8 cellular contexts compared by ENCODE assay signal in genomic region chr2:209556354-209556961, GRCh38.
A peak's percentile ranks its signal among the peaks of the same experiment; 100 is the strongest.
DNase-seq lines count a peak whose midpoint lies in the region; ATAC-seq and TF ChIP-seq lines count a peak whose summit lies in the region.

No MANE protein-coding gene starts in this region.

- no peaks in the 10 kb centered on the region for H3K27me3 Mint-ChIP-seq in WTC11 (ENCODE audit: low read depth)
- H3K27me3 Mint-ChIP-seq in activated CD4-positive, alpha-beta memory T cell treated with anti-CD3 and anti-CD28 coated beads for 36 hours: no peaks in the 10 kb centered on the region

- H3K36me3 Mint-ChIP-seq in WTC11: no peaks in the 10 kb centered on the region
- H3K36me3 Mint-ChIP-seq in activated CD4-positive, alpha-beta memory T cell treated with anti-CD3 and anti-CD28 coated beads for 36 hours: no peaks in the 10 kb centered on the region

- POLR2A ChIA-PET in WTC11 (lab: Charles Lee): interaction anchor here (0.7 kb wide), 1 partner anchor 222 kb away, joined by 5 read pairs; no protein-coding TSS in a partner anchor
- POLR2A ChIA-PET in activated CD4-positive, alpha-beta memory T cell treated with anti-CD3 and anti-CD28 coated beads for 36 hours (lab: Charles Lee): no interaction called here

- intact Hi-C loops in activated CD4-positive, alpha-beta memory T cell treated with anti-CD3 and anti-CD28 coated beads for 36 hours (cut with micrococcal nuclease): no loop called here

- CTCF ChIA-PET in WTC11 (lab: Charles Lee): interaction anchor here (0.6 to 1.7 kb wide), 4 partner anchors 23 to 226 kb away, joined by 3 to 5 read pairs (median 4); no protein-coding TSS in a partner anchor
- CTCF ChIA-PET in activated CD4-positive, alpha-beta memory T cell treated with anti-CD3 and anti-CD28 coated beads for 36 hours (lab: Charles Lee): interaction anchor here (0.7 kb wide), 1 partner anchor 93 kb away, joined by 4 read pairs; no protein-coding TSS in a partner anchor

- DNase-seq in COR-L47 (lab: John Stamatoyannopoulos, UW): peak; percentile 63
- peak; percentile 23 for DNase-seq in HT1080 (ENCODE audit: low read depth)
- DNase-seq in WTC11 (ENCODE audit: low spot score): no peak
- DNase-seq in kidney glomerular epithelial cell (lab: John Stamatoyannopoulos, UW): peak; percentile 41
- DNase-seq in hippocampal formation (lab: John Stamatoyannopoulos, UW): no peak
- no peak for DNase-seq in activated CD4-positive, alpha-beta memory T cell treated with anti-CD3 and anti-CD28 coated beads for 36 hours

- H3K4me1 Mint-ChIP-seq in WTC11: no peaks in the 10 kb centered on the region
- H3K4me1 Mint-ChIP-seq in activated CD4-positive, alpha-beta memory T cell treated with anti-CD3 and anti-CD28 coated beads for 36 hours (ENCODE audit: low read depth): no peaks in the 10 kb centered on the region

- H3K9me3 Mint-ChIP-seq in WTC11: no peaks in the 10 kb centered on the region
- H3K9me3 Mint-ChIP-seq in activated CD4-positive, alpha-beta memory T cell treated with anti-CD3 and anti-CD28 coated beads for 36 hours: no peaks in the 10 kb centered on the region

- ATAC-seq in GM19395 (IDR thresholded peaks at IDR 0.05; ENCODE audit: unreplicated experiment): peak; percentile 81
- peak; percentile 80 for ATAC-seq in WTC11
- no peak for ATAC-seq in HG03095 (IDR thresholded peaks at IDR 0.05; ENCODE audit: unreplicated experiment)

- H3K4me3 Mint-ChIP-seq in WTC11: no peak overlapping the region
- H3K4me3 Mint-ChIP-seq in activated CD4-positive, alpha-beta memory T cell treated with anti-CD3 and anti-CD28 coated beads for 36 hours: no peak overlapping the region

- TF ChIP-seq CTCF in WTC11 (IDR thresholded peaks at IDR 0.05): no peak

- no peak overlapping the region for H3K27ac Mint-ChIP-seq in WTC11
- H3K27ac Mint-ChIP-seq in activated CD4-positive, alpha-beta memory T cell treated with anti-CD3 and anti-CD28 coated beads for 36 hours: no peak overlapping the region

TF ChIP-seq in WTC11, 78 proteins besides CTCF, POLR2A, EP300 and RAD21:
- TF ChIP-seq ZMAT4 (CRISPR knock-in tag; IDR thresholded peaks at IDR 0.05): no peak
- no peak for TF ChIP-seq ZNF671 (CRISPR knock-in tag; IDR thresholded peaks at IDR 0.05)
- no peak for TF ChIP-seq AFF4 (CRISPR knock-in tag; IDR thresholded peaks at IDR 0.05; ENCODE audit: borderline replicate concordance)
- TF ChIP-seq ESRRA (CRISPR knock-in tag; IDR thresholded peaks at IDR 0.05; ENCODE audit: borderline replicate concordance): no peak
- no peak for TF ChIP-seq MYBL2 (CRISPR knock-in tag; IDR thresholded peaks at IDR 0.05)
- no peak for TF ChIP-seq ZNF416 (CRISPR knock-in tag; IDR thresholded peaks at IDR 0.05)
- no peak for TF ChIP-seq HMGXB4 (CRISPR knock-in tag; IDR thresholded peaks at IDR 0.05)
- no peak for TF ChIP-seq NFYB (CRISPR knock-in tag; conservative IDR thresholded peaks at IDR 0.05; ENCODE audit: low read depth)
- TF ChIP-seq GRHL2 (CRISPR knock-in tag; IDR thresholded peaks at IDR 0.05; ENCODE audit: insufficient replicate concordance, severe bottlenecking): no peak
- TF ChIP-seq CDX4 (CRISPR knock-in tag; IDR thresholded peaks at IDR 0.05; ENCODE audit: borderline replicate concordance): no peak
- TF ChIP-seq IRF2 (CRISPR knock-in tag; IDR thresholded peaks at IDR 0.05; ENCODE audit: borderline replicate concordance, low read depth): no peak
- no peak for TF ChIP-seq FOXK1 (CRISPR knock-in tag; IDR thresholded peaks at IDR 0.05)
TF ChIP-seq in WTC11: peak in this region for 0.

Comparison
In these comparisons a context has a peak if more than half of its experiments do, and no peak if none do; other contexts are left out.
1. DNase-seq: peak in COR-L47 (single experiment), HT1080 (single experiment) and kidney glomerular epithelial cell (single experiment); none in WTC11 (single experiment), hippocampal formation (0 of 2) and activated CD4-positive, alpha-beta memory T cell treated with anti-CD3 and anti-CD28 coated beads for 36 hours (single experiment).